In the genomic region with DNA sequence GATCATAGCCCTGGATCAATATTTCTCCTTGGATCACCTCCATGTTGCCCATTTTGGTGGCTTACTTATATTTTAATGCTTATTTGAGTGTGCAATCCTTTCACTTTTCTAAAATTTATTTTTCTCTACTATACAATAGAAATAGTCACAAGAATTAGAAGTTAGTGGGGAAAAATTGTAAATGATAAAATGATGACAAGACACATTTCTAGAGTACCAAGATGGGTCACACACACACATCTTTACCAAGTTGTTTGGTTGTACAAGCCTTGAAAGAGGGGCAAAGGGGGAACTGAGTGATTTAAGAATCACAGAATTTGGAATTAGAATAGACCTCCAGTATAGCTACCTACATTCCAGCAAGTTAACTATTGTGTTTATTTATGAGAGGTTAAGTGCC, we compare ENCODE assay signal across 28 cellular contexts.
"Had no signal": no experiment of that assay in that cellular context is flagged by ENCODE, and none has a peak within 500 bp of the region (broad histone marks: within the 10 kb centered on the region; RNA-seq: fewer than 3 reads in every experiment).

No MANE protein-coding gene starts in this region.

- H2AFZ ChIP-seq: neural progenitor cell, parathyroid adenoma had no signal

- H3K4me3 ChIP-seq: neural progenitor cell, ovary, psoas muscle, skin epidermis, smooth muscle cell, spleen, suprapubic skin, testis, tibial artery, transverse colon, upper lobe of right lung, uterus had no signal

- H3K4me1 ChIP-seq: neural progenitor cell, parathyroid adenoma, psoas muscle, spleen, suprapubic skin, testis, transverse colon, upper lobe of right lung, uterus had no signal

- H3K27me3 ChIP-seq: neural progenitor cell, ovary, spleen, suprapubic skin, testis, tibial artery, transverse colon, upper lobe of right lung, uterus had no signal

- H3K79me2 ChIP-seq: parathyroid adenoma had no signal

- H3K9ac ChIP-seq: neural progenitor cell, parathyroid adenoma had no signal

- ATAC-seq: natural killer cell; psoas muscle; right cardiac atrium; sciatic nerve; stimulated activated memory B cell treated with anti-CD40 and anti-IgM and Interleukin-4, amounts not matched to agents 10 μg/mL and 1 μg/mL and 100 μg/mL, for 72 hours; stimulated activated naive CD8-positive, alpha-beta T cell treated with anti-CD3 and anti-CD28 coated beads, Interleukin-15, amount 100 ng/mL, for 72 hours; stimulated activated naive CD8-positive, alpha-beta T cell treated with anti-CD3 and anti-CD28 coated beads, Interleukin-15, Interleukin-2, amounts not matched to agents 100 U/mL and 50 U/mL, for 24 hours; upper lobe of right lung had no signal

- H3K9me3 ChIP-seq: ovary, psoas muscle, suprapubic skin, testis, tibial artery, transverse colon, upper lobe of right lung, uterus had no signal

- DNase-seq: natural killer cell; occipital lobe; ovary; posterior cingulate gyrus; psoas muscle; right cardiac atrium; spleen; stimulated activated CD4-positive, alpha-beta T cell treated with anti-CD3 and anti-CD28 coated beads, Interleukin-12 subunit alpha, Interleukin-12 subunit beta, amount 100 ng/mL, for 4 hours; stimulated activated CD4-positive, alpha-beta T cell treated with anti-CD3 and anti-CD28 coated beads, Interleukin-1b, Interleukin-23, amount 100 ng/mL, for 48 hours; stimulated activated CD4-positive, alpha-beta T cell treated with anti-CD3 and anti-CD28 coated beads, Interleukin-4, amount 100 ng/mL, for 1 hour; stimulated activated CD4-positive, alpha-beta T cell treated with anti-CD3 and anti-CD28 coated beads, Interleukin-4, amount 100 ng/mL, for 4 hours; stimulated activated CD8-positive, alpha-beta memory T cell treated with anti-CD3 and anti-CD28 coated beads, Interleukin-4, amount 100 ng/mL, for 48 hours; stimulated activated naive CD4-positive, alpha-beta T cell; stimulated activated naive CD8-positive, alpha-beta T cell treated with anti-CD3 and anti-CD28 coated beads, Interleukin-15, amount 100 ng/mL, for 72 hours; stimulated activated naive CD8-positive, alpha-beta T cell treated with anti-CD3 and anti-CD28 coated beads, Interleukin-15, Interleukin-2, amounts not matched to agents 100 U/mL and 50 U/mL, for 24 hours; substantia nigra; testis; tibial artery; transverse colon; upper lobe of right lung; uterus had no signal

- H3K36me3 ChIP-seq: neural progenitor cell, ovary, spleen, suprapubic skin, transverse colon, upper lobe of right lung, uterus had no signal

- H3K27ac ChIP-seq: neural progenitor cell, ovary, parathyroid adenoma, psoas muscle, skin epidermis, spleen, suprapubic skin, testis, tibial artery, transverse colon, upper lobe of right lung, uterus had no signal

- H3K4me2 ChIP-seq: neural progenitor cell, smooth muscle cell had no signal
